8 cellular contexts compared by ENCODE assay signal in genomic region chr10:28668363-28669226, GRCh38. TPM values are rescaled to one million over a fixed set of nuclear protein-coding genes. Genes with fewer than 3 reads are reported as not detected.
DNase-seq lines count a peak whose midpoint lies in the region; ATAC-seq and TF ChIP-seq lines count a peak whose summit lies in the region.

No MANE protein-coding gene starts in this region.

- H3K9me3 ChIP-seq in HEK293 (ENCODE audit: control insufficient read depth, insufficient read depth, low read depth, low read length) (no peaks in the 10 kb centered on the region), ascending aorta (no peaks in the 10 kb centered on the region), smooth muscle cell (replicated peaks; ENCODE audit: low read depth) (no peaks in the 10 kb centered on the region), OCI-LY7 (ENCODE audit: low read length) (no peaks in the 10 kb centered on the region)

- peak; percentile 35 for DNase-seq in RWPE1 (ENCODE audit: low spot score)
- peak; percentile 19 to 86 for DNase-seq in ascending aorta (ENCODE audit: low spot score in 2 of 2)
- DNase-seq in smooth muscle cell (lab: John Stamatoyannopoulos, UW; ENCODE audit: unreplicated experiment) = peak; percentile 47
- DNase-seq in OCI-LY7 (ENCODE audit: low spot score) = no peak

- no peak for TF ChIP-seq CTCF in HEK293 (tag by site-specific recombination; IDR thresholded peaks at IDR 0.05)
- TF ChIP-seq CTCF in RWPE1 (conservative IDR thresholded peaks at IDR 0.05; ENCODE audit: low read depth) = no peak
- TF ChIP-seq CTCF in ascending aorta (IDR thresholded peaks at IDR 0.05) = no peak
- TF ChIP-seq CTCF in smooth muscle cell (IDR thresholded peaks at IDR 0.05; ENCODE audit: borderline replicate concordance, insufficient read depth, poor library complexity, severe bottlenecking) = no peak
- no peak for TF ChIP-seq CTCF in OCI-LY7 (conservative IDR thresholded peaks at IDR 0.05; ENCODE audit: low read length)

- H3K4me1 ChIP-seq in HEK293 (ENCODE audit: control insufficient read depth, insufficient read depth, low read length) (peaks cover 10% of the 10 kb centered on the region; the same call in 1 of the 2 replicates), ascending aorta (peaks cover 0 to 5% of the 10 kb centered on the region in 2 donors), smooth muscle cell (ENCODE audit: low read depth) (peaks cover 12% of the 10 kb centered on the region), OCI-LY7 (ENCODE audit: insufficient read depth, low read length, poor library complexity, severe bottlenecking) (no peaks in the 10 kb centered on the region)

- CTCF ChIA-PET in HEK293 (lab: Yijun Ruan, JAX) (interaction anchor here (1.4 to 2.4 kb wide), 3 partner anchors 8 to 325 kb away, joined by 3 to 8 read pairs (median 5); no protein-coding TSS in a partner anchor), RWPE1 (lab: Yijun Ruan, JAX) (no interaction called here), OCI-LY7 (lab: Charles Lee; ENCODE audit: unreplicated experiment) (no interaction called here)

- no peaks in the 10 kb centered on the region for H3K9me2 ChIP-seq in OCI-LY7 (ENCODE audit: insufficient read depth, low read length)

- H3K27ac ChIP-seq in HEK293 (ENCODE audit: extremely low read depth, low read depth, low read length) = peak overlapping the region; percentile 71
- H3K27ac ChIP-seq in RWPE1 = no peak overlapping the region
- H3K27ac ChIP-seq in ascending aorta = peak overlapping the region; percentile 44 to 65
- peak overlapping the region; percentile 96 for H3K27ac ChIP-seq in smooth muscle cell (ENCODE audit: low read depth)
- no peak overlapping the region for H3K27ac ChIP-seq in OCI-LY7 (ENCODE audit: low read depth, low read length, poor library complexity, severe bottlenecking)

- ATAC-seq in GM18907 (IDR thresholded peaks at IDR 0.05; ENCODE audit: unreplicated experiment) (no peak), GM21786 (IDR thresholded peaks at IDR 0.05; ENCODE audit: unreplicated experiment) (no peak)

- H3K4me2 ChIP-seq in smooth muscle cell (peak overlapping the region; percentile 88), OCI-LY7 (ENCODE audit: low read length) (no peak overlapping the region)

- intact Hi-C loops in ascending aorta (cut with DNase I) = loop anchor here (1.0 to 10.0 kb wide), 2 partner anchors 9 to 776 kb away; partner anchors contain the start of gene BAMBI
- intact Hi-C loops in OCI-LY7 (cut with micrococcal nuclease; ENCODE audit: unreplicated experiment) = no loop called here

- BruUV-seq in OCI-LY7 (replicated peaks; lab: Mats Ljungman, UMichigan) = no TSS peak

- H3K36me3 ChIP-seq in HEK293 (ENCODE audit: control insufficient read depth in 2 of 2, insufficient read depth in 1 of 2, low read length in 2 of 2) = no peaks in the 10 kb centered on the region
- H3K36me3 ChIP-seq in ascending aorta = no peaks in the 10 kb centered on the region
- no peaks in the 10 kb centered on the region for H3K36me3 ChIP-seq in smooth muscle cell (ENCODE audit: low read depth)
- no peaks in the 10 kb centered on the region for H3K36me3 ChIP-seq in OCI-LY7 (ENCODE audit: insufficient read depth, low read length)

- POLR2A ChIA-PET in HEK293 (lab: Yijun Ruan, JAX) (interaction anchor here (0.7 to 2.2 kb wide), 8 partner anchors 9 to 585 kb away, joined by 3 to 11 read pairs (median 4); partner anchors contain the start of gene BAMBI), RWPE1 (lab: Yijun Ruan, JAX; ENCODE audit: low non-redundant PET) (no interaction called here), OCI-LY7 (lab: Charles Lee) (no interaction called here)

- H3K4me3 ChIP-seq in HEK293 (ENCODE audit: low read depth, low read length) (peak overlapping the region; percentile 50), ascending aorta (peak overlapping the region; percentile 63 to 64), iPS-11a (ENCODE audit: low read depth, low read length) (peak overlapping the region; percentile 53), smooth muscle cell (peak overlapping the region; percentile 68), OCI-LY7 (ENCODE audit: low read depth, low read length, poor library complexity, severe bottlenecking) (no peak overlapping the region)

- no peaks in the 10 kb centered on the region for H3K27me3 ChIP-seq in ascending aorta
- no peaks in the 10 kb centered on the region for H3K27me3 ChIP-seq in smooth muscle cell (ENCODE audit: low read depth)

- H3K79me2 ChIP-seq in smooth muscle cell (ENCODE audit: low read depth) = peaks cover 6% of the 10 kb centered on the region
- no peaks in the 10 kb centered on the region for H3K79me2 ChIP-seq in OCI-LY7 (ENCODE audit: insufficient read depth, low read depth, low read length)

- H2AFZ ChIP-seq in smooth muscle cell (ENCODE audit: low read depth) (peak overlapping the region; percentile 92), OCI-LY7 (ENCODE audit: low read length) (no peak overlapping the region)

- H3K9ac ChIP-seq in smooth muscle cell (ENCODE audit: low read depth) = peak overlapping the region; percentile 89

- H4K20me1 ChIP-seq in smooth muscle cell (ENCODE audit: low read depth) (no peaks in the 10 kb centered on the region), OCI-LY7 (ENCODE audit: insufficient read depth, low read length) (no peaks in the 10 kb centered on the region)

- peaks cover 28% of the 10 kb centered on the region for H3F3A ChIP-seq in smooth muscle cell (ENCODE audit: low read depth)

- under 1% methylated on average over 35 of the region's 59 CpGs for WGBS in smooth muscle cell (ENCODE audit: low lambda C conversion rate)

TF ChIP-seq in HEK293, 187 proteins besides CTCF, POLR2A, EP300 and RAD21 (continues in another document):
- no peak for TF ChIP-seq TCF7L2 (IDR thresholded peaks at IDR 0.05; ENCODE audit: borderline replicate concordance, low read depth, low read length)
- no peak for TF ChIP-seq BCL11B (tag by site-specific recombination; IDR thresholded peaks at IDR 0.05; ENCODE audit: low read depth)
- no peak for TF ChIP-seq ZNF350 (tag by site-specific recombination; IDR thresholded peaks at IDR 0.05)
- no peak for TF ChIP-seq INSM2 (tag by site-specific recombination; IDR thresholded peaks at IDR 0.05)
- TF ChIP-seq SCRT1 (tag by site-specific recombination; IDR thresholded peaks at IDR 0.05; ENCODE audit: borderline replicate concordance) = no peak
- peak; percentile 90 for TF ChIP-seq PRDM1 (tag by site-specific recombination; IDR thresholded peaks at IDR 0.05)
- TF ChIP-seq PRDM4 (tag by site-specific recombination; IDR thresholded peaks at IDR 0.05) = peak; percentile 45; the same call in 1 of the 2 replicates
- peak; percentile 66; the same call in 1 of the 2 replicates for TF ChIP-seq KLF1 (tag by site-specific recombination; IDR thresholded peaks at IDR 0.05)
- TF ChIP-seq MZF1 (tag by site-specific recombination; IDR thresholded peaks at IDR 0.05; ENCODE audit: borderline replicate concordance) = no peak
- TF ChIP-seq ZNF211 (tag by site-specific recombination; IDR thresholded peaks at IDR 0.05; ENCODE audit: low read depth) = no peak
- no peak for TF ChIP-seq ZNF473 (tag by site-specific recombination; IDR thresholded peaks at IDR 0.05)
- no peak for TF ChIP-seq ZNF362 (tag by site-specific recombination; IDR thresholded peaks at IDR 0.05)
- no peak; the same call in 1 of the 2 replicates for TF ChIP-seq ZNF394 (tag by site-specific recombination; IDR thresholded peaks at IDR 0.05; ENCODE audit: borderline replicate concordance)
- peak; percentile 53 for TF ChIP-seq SP3 (tag by site-specific recombination; IDR thresholded peaks at IDR 0.05)
- no peak for TF ChIP-seq GLI4 (tag by site-specific recombination; IDR thresholded peaks at IDR 0.05)
- TF ChIP-seq ZNF2 (tag by site-specific recombination; IDR thresholded peaks at IDR 0.05) = peak; percentile 79; the same call in 1 of the 2 replicates

RNA-seq across cellular contexts. Expression of gene BAMBI, which starts 8.7 kb away (rescaled TPM):
- total RNA-seq in ascending aorta (16.3 TPM), smooth muscle cell (621 and 648 TPM in 2 replicates), OCI-LY7 (2022) (0.89 and 0.90 TPM in 2 replicates)
- 878 and 879 TPM in 2 replicates for polyA plus RNA-seq in smooth muscle cell
- 2.2 and 3.1 TPM in 2 replicates for total RNA-seq in OCI-LY7 (2014; rRNA removed; shearing (Covaris generic))

Comparison
In these comparisons a context has a peak if more than half of its experiments do, and no peak if none do; other contexts are left out.
1. H3K27ac ChIP-seq: peak in HEK293 (single experiment), ascending aorta (2 of 2) and smooth muscle cell (single experiment); none in RWPE1 (single experiment) and OCI-LY7 (single experiment).
2. RNA of gene BAMBI, which starts 8.7 kb away (total RNA-seq): 621 to 648 TPM in smooth muscle cell; 16.3 TPM in ascending aorta (single experiment) and 0.89 to 3.1 TPM in OCI-LY7; every median in the first group is over 10 times any median in the second.